Comparison of ENCODE assay signal across 8 cellular contexts in the genomic region with DNA sequence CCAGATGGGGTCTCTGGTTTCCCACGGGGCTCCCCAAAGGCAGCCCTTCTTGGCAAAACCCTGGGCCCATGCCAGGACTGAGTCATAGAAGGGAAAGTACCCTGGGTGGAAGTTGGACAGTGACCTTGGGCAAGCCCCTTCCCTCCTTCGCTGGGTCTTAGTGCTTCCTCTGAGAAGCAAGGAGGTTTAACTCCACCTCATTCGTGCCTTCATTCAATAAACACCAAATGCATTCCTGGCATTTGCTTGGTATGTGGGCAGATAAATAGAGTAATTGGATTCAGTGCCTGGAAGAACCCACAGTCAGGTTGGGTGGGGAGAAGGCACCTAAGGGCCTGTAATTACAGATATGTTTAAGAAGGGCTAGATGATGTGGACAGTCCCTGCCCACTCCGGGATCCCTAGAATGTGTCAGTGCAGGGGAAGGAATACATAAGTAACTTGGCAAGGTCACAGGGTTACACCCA. TPM values are rescaled to one million over a fixed set of nuclear protein-coding genes. Genes with fewer than 3 reads are reported as not detected.
DNase-seq lines count a peak whose midpoint lies in the region; ATAC-seq and TF ChIP-seq lines count a peak whose summit lies in the region.
"Had no signal": no experiment of that assay in that cellular context is flagged by ENCODE, and none has a peak within 500 bp of the region (broad histone marks: within the 10 kb centered on the region; RNA-seq: fewer than 3 reads in every experiment).

No MANE protein-coding gene starts in this region.

- H2AK5ac ChIP-seq in H9 (ENCODE audit: insufficient read length, low read length): no peak overlapping the region

- H3K9me3 ChIP-seq in H9 (ENCODE audit: control insufficient read depth, low read depth, low read length): peaks cover 12% of the 10 kb centered on the region

- H4K20me1 ChIP-seq in H9 (ENCODE audit: control insufficient read depth, insufficient read depth, insufficient read length): no peaks in the 10 kb centered on the region

- H3K9me3 Mint-ChIP-seq in H9: peaks cover 20 to 22% of the 10 kb centered on the region in 2 experiments

- H3K9ac ChIP-seq in H9 (ENCODE audit: extremely low read depth, insufficient read length, low read length): no peak overlapping the region

- H3T11ph ChIP-seq in H9 (ENCODE audit: low read length): no peak overlapping the region

- no peak overlapping the region for H3K56ac ChIP-seq in H9 (ENCODE audit: insufficient read length, low read depth, low read length)

- H3K23me2 ChIP-seq in H9 (ENCODE audit: insufficient read length, low read depth, low read length, poor library complexity, severe bottlenecking): no peaks in the 10 kb centered on the region

- peaks cover 4% of the 10 kb centered on the region; the same call in 1 of the 2 replicates for H3K27me3 Mint-ChIP-seq in H9 (ENCODE audit: low read depth)

- peaks cover 8 to 16% (median 10%) of the 10 kb centered on the region in 3 experiments; a peak in 6 of 7 replicates for H3K36me3 Mint-ChIP-seq in H9 (ENCODE audit: insufficient read depth in 1 of 3, low read depth in 3 of 3)

- no peaks in the 10 kb centered on the region; the same call in 1 of the 2 replicates for H3K4me1 ChIP-seq in H9 (ENCODE audit: insufficient read depth, low read length)

- no peak overlapping the region for H4K8ac ChIP-seq in H9 (replicated peaks; ENCODE audit: insufficient read length, low read depth, low read length)

- H2BK120ac ChIP-seq in H9 (ENCODE audit: low read depth, low read length, poor library complexity, severe bottlenecking): no peak overlapping the region

- no peak overlapping the region for H3K14ac ChIP-seq in H9 (ENCODE audit: insufficient read depth, low read length)

- no peak overlapping the region for H2BK20ac ChIP-seq in H9 (ENCODE audit: low read depth, low read length, poor library complexity, severe bottlenecking)

- H2BK15ac ChIP-seq in H9 (ENCODE audit: low read depth, low read length): no peak overlapping the region

- H3K18ac ChIP-seq in H9 (ENCODE audit: insufficient read length, low read depth, low read length): no peak overlapping the region

- H3K4me3 ChIP-seq in fibroblast of pulmonary artery (replicated peaks; ENCODE audit: low read depth, low read length): no peak overlapping the region

- H3K4me1 Mint-ChIP-seq in H9: peaks cover 11 to 14% of the 10 kb centered on the region in 2 experiments; a peak in 3 of 4 replicates

- H3K4me2 ChIP-seq in H9 (ENCODE audit: insufficient read depth, insufficient read length, low read length): no peak overlapping the region

- H3K23ac ChIP-seq in H9 (ENCODE audit: insufficient read length, low read depth, low read length): no peak overlapping the region

- no peak for ATAC-seq in stimulated activated naive CD8-positive, alpha-beta T cell treated with anti-CD3 and anti-CD28 coated beads, Interleukin-15, Interleukin-2, amounts not matched to agents 100 U/mL and 50 U/mL, for 24 hours

- no peaks in the 10 kb centered on the region for H3K27me3 ChIP-seq in H9 (ENCODE audit: insufficient read depth, low read length)

- WGBS in H9 (ENCODE audit: extremely low coverage, insufficient read length, low lambda C conversion rate): no CpG with 5 or more reads among the region's 4 CpGs

- no peaks in the 10 kb centered on the region for H3K79me2 ChIP-seq in H9 (ENCODE audit: insufficient read depth, low read length)

- no peak overlapping the region for H2BK12ac ChIP-seq in H9 (ENCODE audit: insufficient read length, low read depth, low read length)

- H3K4me3 Mint-ChIP-seq in H9: no peak overlapping the region
- H3K4me3 Mint-ChIP-seq: activated naive CD8-positive, alpha-beta T cell treated with anti-CD3 and anti-CD28 coated beads, Interleukin-2, amount 10 ng/mL, durations not matched to agents 7 days and 5 days had no signal

- H3K4ac ChIP-seq in H9 (ENCODE audit: low read depth, low read length): no peak overlapping the region

- H3K79me1 ChIP-seq in H9 (ENCODE audit: insufficient read depth, low read depth, low read length, poor library complexity, severe bottlenecking): no peaks in the 10 kb centered on the region

- no peak overlapping the region for H4K91ac ChIP-seq in H9 (ENCODE audit: insufficient read length, low read depth, low read length)

- TF ChIP-seq CTCF in H9 (conservative IDR thresholded peaks at IDR 0.05): no peak
- no peak for TF ChIP-seq CTCF in fibroblast of pulmonary artery (IDR thresholded peaks at IDR 0.05; ENCODE audit: low read length, missing control alignments)

- no peak overlapping the region for H3K27ac ChIP-seq in H9 (ENCODE audit: insufficient read length, low read depth, low read length)

- H4K5ac ChIP-seq in H9 (ENCODE audit: insufficient read length, low read depth, low read length): no peak overlapping the region

- H3K27ac Mint-ChIP-seq in H9: no peak overlapping the region
- H3K27ac Mint-ChIP-seq: activated naive CD8-positive, alpha-beta T cell treated with anti-CD3 and anti-CD28 coated beads, Interleukin-2, amount 10 ng/mL, durations not matched to agents 7 days and 5 days had no signal

- no peak overlapping the region for H2BK5ac ChIP-seq in H9 (ENCODE audit: insufficient read length, low read length)

- H2AFZ ChIP-seq in H9 (ENCODE audit: low read length): no peak overlapping the region

- peak; percentile 7 for DNase-seq in H9
- peak; percentile 41 for DNase-seq in T1000 (lab: John Stamatoyannopoulos, UW)
- peak; percentile 42 for DNase-seq in fibroblast of pulmonary artery (ENCODE audit: low read depth)
- DNase-seq in stimulated activated naive CD8-positive, alpha-beta T cell treated with anti-CD3 and anti-CD28 coated beads, Interleukin-15, Interleukin-2, amounts not matched to agents 100 U/mL and 50 U/mL, for 24 hours: peak; percentile 37
- no peak for DNase-seq in AG08396 (ENCODE audit: low spot score)
- no peak for DNase-seq in DMS153 treated with DMSO at 0.1 percent for 48 hours (lab: John Stamatoyannopoulos, UW; ENCODE audit: unreplicated experiment)
- no peak for DNase-seq in NCI-H2081 treated with DMSO at 0.1 percent for 48 hours (lab: John Stamatoyannopoulos, UW)
- DNase-seq: activated naive CD8-positive, alpha-beta T cell treated with anti-CD3 and anti-CD28 coated beads, Interleukin-2, amount 10 ng/mL, durations not matched to agents 7 days and 5 days had no signal

RNA-seq across cellular contexts. Expression of gene CITED4, which starts 36.3 kb away (rescaled TPM):
- total RNA-seq in H9 (2021): 9.5 and 10.4 TPM in 2 replicates

Comparison
In these comparisons a context has a peak if more than half of its experiments do, and no peak if none do; other contexts are left out.
1. DNase-seq: peak in H9 (single experiment), T1000 (single experiment), fibroblast of pulmonary artery (single experiment) and stimulated activated naive CD8-positive, alpha-beta T cell treated with anti-CD3 and anti-CD28 coated beads, Interleukin-15, Interleukin-2, amounts not matched to agents 100 U/mL and 50 U/mL, for 24 hours (single experiment); none in AG08396 (single experiment), DMS153 treated with DMSO at 0.1 percent for 48 hours (single experiment) and NCI-H2081 treated with DMSO at 0.1 percent for 48 hours (single experiment).